ENCODE assay signal across 17 cellular contexts in genomic region chr3:143901105-143901504, GRCh38. TPM values are rescaled to one million over a fixed set of nuclear protein-coding genes. Genes with fewer than 3 reads are reported as not detected.
DNase-seq lines count a peak whose midpoint lies in the region; ATAC-seq and TF ChIP-seq lines count a peak whose summit lies in the region.
"Had no signal": no experiment of that assay in that cellular context is flagged by ENCODE, and none has a peak within 500 bp of the region (broad histone marks: within the 10 kb centered on the region; RNA-seq: fewer than 3 reads in every experiment).

No MANE protein-coding gene starts in this region.

- peak; percentile 30 for DNase-seq in GM04504 (ENCODE audit: low read depth)
- DNase-seq in M059J (ENCODE audit: low read depth), result peak; percentile 34
- DNase-seq in skeletal muscle cell (ENCODE audit: low read depth), result peak; percentile 81
- no peak for DNase-seq in activated naive CD8-positive, alpha-beta T cell treated with anti-CD3 and anti-CD28 coated beads for 36 hours
- DNase-seq in GM23338 (ENCODE audit: low spot score), result no peak
- DNase-seq: activated CD4-positive, alpha-beta T cell treated with anti-CD3 and anti-CD28 coated beads, Interleukin-2, amount 50 U/mL, for 1 hour; activated T-cell treated with anti-CD3 and anti-CD28 coated beads, Interleukin-2, amount 50 U/mL, for 48 hours; aorta; effector memory CD4-positive, alpha-beta T cell; left ventricle myocardium superior; NCI-H1930; NCI-H748 treated with DMSO at 0.1 percent for 48 hours; small intestine had no signal

- no peaks in the 10 kb centered on the region for H3F3A ChIP-seq in GM23338 (replicated peaks; ENCODE audit: low read depth)

- H3K36me3 Mint-ChIP-seq in activated naive CD8-positive, alpha-beta T cell treated with anti-CD3 and anti-CD28 coated beads for 36 hours, result no peaks in the 10 kb centered on the region
- H3K36me3 Mint-ChIP-seq in GM23338 (ENCODE audit: low read depth), result no peaks in the 10 kb centered on the region

- H3K27me3 ChIP-seq in GM23338 (ENCODE audit: insufficient read depth), result no peaks in the 10 kb centered on the region
- H3K27me3 ChIP-seq: hepatocyte had no signal

- no peak overlapping the region for H3K27ac Mint-ChIP-seq in activated naive CD8-positive, alpha-beta T cell treated with anti-CD3 and anti-CD28 coated beads for 36 hours
- H3K27ac Mint-ChIP-seq in GM23338, result no peak overlapping the region

- no peak overlapping the region for H2AFZ ChIP-seq in GM23338
- H2AFZ ChIP-seq: hepatocyte had no signal

- no peak overlapping the region for H3K27ac ChIP-seq in GM23338 (ENCODE audit: low read depth)
- H3K27ac ChIP-seq: hepatocyte had no signal

- no peak overlapping the region for H3K4me3 ChIP-seq in skeletal muscle cell (ENCODE audit: low read depth, low read length)
- H3K4me3 ChIP-seq in GM23338, result no peak overlapping the region
- H3K4me3 ChIP-seq: hepatocyte had no signal

- no peaks in the 10 kb centered on the region for H3K79me2 ChIP-seq in GM23338 (replicated peaks; ENCODE audit: insufficient read depth)
- H3K79me2 ChIP-seq: hepatocyte had no signal

- no peak overlapping the region for H3K4me2 ChIP-seq in GM23338
- H3K4me2 ChIP-seq: hepatocyte had no signal

- no peaks in the 10 kb centered on the region for H3K9me3 Mint-ChIP-seq in activated naive CD8-positive, alpha-beta T cell treated with anti-CD3 and anti-CD28 coated beads for 36 hours
- H3K9me3 Mint-ChIP-seq in GM23338, result no peaks in the 10 kb centered on the region

- H3K4me3 Mint-ChIP-seq in activated naive CD8-positive, alpha-beta T cell treated with anti-CD3 and anti-CD28 coated beads for 36 hours, result no peak overlapping the region
- no peak overlapping the region for H3K4me3 Mint-ChIP-seq in GM23338

- peaks cover 8% of the 10 kb centered on the region for H3K27me3 Mint-ChIP-seq in activated naive CD8-positive, alpha-beta T cell treated with anti-CD3 and anti-CD28 coated beads for 36 hours
- H3K27me3 Mint-ChIP-seq in GM23338 (ENCODE audit: insufficient read depth, low read depth, poor library complexity), result peaks cover 3% of the 10 kb centered on the region

- peak; percentile 91 for ATAC-seq in esophagus mucosa
- no peak for ATAC-seq in HG02642 (IDR thresholded peaks at IDR 0.05; ENCODE audit: poor library complexity, unreplicated experiment)
- ATAC-seq in HG02840 (IDR thresholded peaks at IDR 0.05; ENCODE audit: low FRiP score, unreplicated experiment), result no peak
- ATAC-seq in GM23338, result no peak
- ATAC-seq: left ventricle myocardium superior had no signal

- no peaks in the 10 kb centered on the region for H3K4me1 ChIP-seq in GM23338 (ENCODE audit: insufficient read depth)

- no peaks in the 10 kb centered on the region for H3K36me3 ChIP-seq in GM23338 (ENCODE audit: insufficient read depth)

- no peaks in the 10 kb centered on the region for H3K4me1 Mint-ChIP-seq in activated naive CD8-positive, alpha-beta T cell treated with anti-CD3 and anti-CD28 coated beads for 36 hours
- H3K4me1 Mint-ChIP-seq in GM23338, result peaks cover 5% of the 10 kb centered on the region; the same call in 2 of the 3 replicates

- TF ChIP-seq CTCF in GM23338 (conservative IDR thresholded peaks at IDR 0.05; ENCODE audit: low read depth in 2 of 2), result no peak

- H3K9me2 ChIP-seq in GM23338 (ENCODE audit: insufficient read depth), result peaks cover 4% of the 10 kb centered on the region; the same call in 1 of the 2 replicates

- H4K20me1 ChIP-seq in GM23338 (replicated peaks; ENCODE audit: insufficient read depth), result no peaks in the 10 kb centered on the region

TF ChIP-seq in GM23338, 12 proteins besides CTCF, POLR2A, EP300 and RAD21 (continues in another document):
- TF ChIP-seq REST (IDR thresholded peaks at IDR 0.05; ENCODE audit: unreplicated experiment) (no peak), ZNF462 (CRISPR knock-in tag; IDR thresholded peaks at IDR 0.05) (no peak), EZH2phosphoT487 (IDR thresholded peaks at IDR 0.05; ENCODE audit: unreplicated experiment) (no peak), EZH2 (IDR thresholded peaks at IDR 0.05; ENCODE audit: low read depth, unreplicated experiment) (no peak), JUNB (IDR thresholded peaks at IDR 0.05; ENCODE audit: unreplicated experiment) (no peak)

RNA-seq across cellular contexts. Expression of gene SLC9A9, which starts 52.8 kb away (rescaled TPM):
- total RNA-seq in M059J (2014; rRNA removed; shearing (Covaris generic)), result 0.10 TPM in 1 of 2 replicates, not detected in the other
- total RNA-seq in esophagus mucosa, result 14.6 TPM
- total RNA-seq in activated naive CD8-positive, alpha-beta T cell treated with anti-CD3 and anti-CD28 coated beads for 36 hours, result 1 to 10 TPM; 2.1 to 2.3 TPM
- 0.93 and 1.6 TPM in 2 replicates for total RNA-seq in GM23338 (2014; rRNA removed; shearing (Covaris generic))
- 0.66 and 1.3 TPM in 2 replicates for polyA plus RNA-seq in GM23338 (2016; fragmentation: Nextera tagmentation; extraction: Ambion mirVana)

Comparison
In these comparisons a context has a peak if more than half of its experiments do, and no peak if none do; other contexts are left out.
1. DNase-seq: peak in GM04504 (single experiment), M059J (single experiment) and skeletal muscle cell (single experiment); none in activated naive CD8-positive, alpha-beta T cell treated with anti-CD3 and anti-CD28 coated beads for 36 hours (single experiment) and GM23338 (single experiment).